11 cellular contexts compared by ENCODE assay signal in genomic region chr5:134553816-134554215, GRCh38. TPM values are rescaled to one million over a fixed set of nuclear protein-coding genes. Genes with fewer than 3 reads are reported as not detected.
DNase-seq lines count a peak whose midpoint lies in the region; ATAC-seq, FAIRE-seq and TF ChIP-seq lines count a peak whose summit lies in the region.
"Had no signal": no experiment of that assay in that cellular context is flagged by ENCODE, and none has a peak within 500 bp of the region (broad histone marks: within the 10 kb centered on the region; RNA-seq: fewer than 3 reads in every experiment).

No MANE protein-coding gene starts in this region.

- H3K27ac ChIP-seq in ACC112 (ENCODE audit: low read depth, low read length) = peak overlapping the region; percentile 88
- peak overlapping the region; percentile 75 to 96 (median 88) for H3K27ac ChIP-seq in adrenal gland

- H3K4me3 Mint-ChIP-seq in naive B cell = peak overlapping the region in 5 of 8 donors; percentile 5 to 71 (median 62)

- intact Hi-C loops in adrenal gland (cut with DNase I) = no loop called here

- peaks cover 21% of the 10 kb centered on the region for H3K79me2 ChIP-seq in ACC112 (ENCODE audit: control insufficient read depth, insufficient read depth, low read length, unreplicated experiment)

- H2AFZ ChIP-seq in ACC112 (ENCODE audit: low read length, unreplicated experiment) = no peak overlapping the region

- H3K36me3 ChIP-seq in ACC112 (ENCODE audit: insufficient read depth, low read length) (no peaks in the 10 kb centered on the region), adrenal gland (replicated peaks in 1 of 2) (peaks cover 0 to 7% of the 10 kb centered on the region in 2 donors)

- H3K27me3 ChIP-seq in ACC112 (ENCODE audit: insufficient read depth, low read length) (no peaks in the 10 kb centered on the region), adrenal gland (no peaks in the 10 kb centered on the region)

- peaks cover 5 to 10% of the 10 kb centered on the region in 2 donors for H3K36me3 Mint-ChIP-seq in naive B cell

- DNase-seq in adrenal gland = peak in 5 of 7 donors; percentile 50 to 72 (median 68)
- DNase-seq in naive B cell = no peak
- no peak for DNase-seq in GM12892 (ENCODE audit: insufficient read length)
- no peak for DNase-seq in T-helper 9 cell
- DNase-seq: NCI-H1930 had no signal

- TF ChIP-seq CTCF in adrenal gland (IDR thresholded peaks at IDR 0.05) = no peak

- no peaks in the 10 kb centered on the region for H3K9me3 Mint-ChIP-seq in naive B cell

- TF ChIP-seq POLR2A in adrenal gland (IDR thresholded peaks at IDR 0.05) (no peak), GM12892 (IDR thresholded peaks at IDR 0.05; ENCODE audit: low read depth, low read length) (no peak)

- H3K27me3 Mint-ChIP-seq in naive B cell = no peaks in the 10 kb centered on the region

- peaks cover 65% of the 10 kb centered on the region for H3K4me1 ChIP-seq in ACC112 (ENCODE audit: control insufficient read depth, insufficient read depth, low read length, unreplicated experiment)
- H3K4me1 ChIP-seq in adrenal gland (replicated peaks in 1 of 2) = peaks cover 52 to 70% of the 10 kb centered on the region in 2 donors

- no peaks in the 10 kb centered on the region for H3K9me3 ChIP-seq in adrenal gland (replicated peaks in 1 of 3)

- FAIRE-seq in GM12892 (lab: Jason Lieb, UNC) = no peak
- FAIRE-seq: TTC549 had no signal

- H3K4me3 ChIP-seq in ACC112 (ENCODE audit: low read depth, low read length) (no peak overlapping the region), adrenal gland (no peak overlapping the region)
- H3K4me3 ChIP-seq: smooth muscle cell had no signal

- H3K4me1 Mint-ChIP-seq in naive B cell = peaks cover 66 to 79% (median 78%) of the 10 kb centered on the region in 3 donors

- 28 to 48% (median 41%) methylated on average over 4 to 6 of the region's 6 CpGs for WGBS in adrenal gland, 4 donors

- ATAC-seq in GM21576 (IDR thresholded peaks at IDR 0.05; ENCODE audit: unreplicated experiment) = peak; percentile 8
- ATAC-seq in naive B cell (ENCODE audit: low read depth in 2 of 2) = no peak
- ATAC-seq in HG03439 (IDR thresholded peaks at IDR 0.05; ENCODE audit: unreplicated experiment) = no peak
- ATAC-seq in HG03432 (IDR thresholded peaks at IDR 0.05; ENCODE audit: unreplicated experiment) = no peak

- H3K27ac Mint-ChIP-seq in naive B cell = peak overlapping the region; percentile 93 to 99 (median 98)

RNA-seq across cellular contexts. Expression of gene JADE2, which starts 28.3 kb away (rescaled TPM):
- 100 to 1,000 TPM in 1 of 8 donors, 10 to 100 TPM in 7; 60.5 to 180 (median 83.2) TPM for total RNA-seq in adrenal gland
- polyA plus RNA-seq in adrenal gland = 10 to 100 TPM; 10.2 to 25.8 (median 25.7) TPM
- 10 to 100 TPM in 5 of 6 donors, 1 to 10 TPM in 1; 7.1 to 47.1 (median 27.1) TPM for polyA plus RNA-seq in naive B cell (ENCODE audit: low read depth in 6 of 6)
- 18.1 TPM for polyA plus RNA-seq in GM12892 (2012; ENCODE audit: missing spikeins)

Comparison
In these comparisons a context has a peak if more than half of its experiments do, and no peak if none do; other contexts are left out.
1. DNase-seq: peak in adrenal gland (5 of 7); none in naive B cell (single experiment), GM12892 (single experiment) and T-helper 9 cell (single experiment).